8 cellular contexts compared by ENCODE assay signal in genomic region chr10:79346388-79347225, GRCh38. TPM values are rescaled to one million over a fixed set of nuclear protein-coding genes. Genes with fewer than 3 reads are reported as not detected.
A peak's percentile ranks its signal among the peaks of the same experiment; 100 is the strongest.
DNase-seq lines count a peak whose midpoint lies in the region; ATAC-seq and TF ChIP-seq lines count a peak whose summit lies in the region.

No MANE protein-coding gene starts in this region.

- intact Hi-C loops in dendritic cell treated with granulocyte-macrophage colony-stimulating factor and Interleukin-4, amounts not matched to agents 40 ng/mL and 50 ng/mL, for 4 days (cut with micrococcal nuclease): loop anchor here (2.0 kb wide), 1 partner anchor 52 kb away; no protein-coding TSS in a partner anchor

- H3K36me3 Mint-ChIP-seq in dendritic cell treated with granulocyte-macrophage colony-stimulating factor and Interleukin-4, amounts not matched to agents 40 ng/mL and 50 ng/mL, for 4 days (ENCODE audit: low read depth): peaks cover 42% of the 10 kb centered on the region
- H3K36me3 Mint-ChIP-seq in osteocyte (ENCODE audit: unreplicated experiment): peaks cover 7% of the 10 kb centered on the region

- H3K4me3 Mint-ChIP-seq in dendritic cell treated with granulocyte-macrophage colony-stimulating factor and Interleukin-4, amounts not matched to agents 40 ng/mL and 50 ng/mL, for 4 days: no peak overlapping the region
- no peak overlapping the region for H3K4me3 Mint-ChIP-seq in osteocyte (ENCODE audit: unreplicated experiment)

- peaks cover 3% of the 10 kb centered on the region for H3K27me3 Mint-ChIP-seq in dendritic cell treated with granulocyte-macrophage colony-stimulating factor and Interleukin-4, amounts not matched to agents 40 ng/mL and 50 ng/mL, for 4 days
- H3K27me3 Mint-ChIP-seq in osteocyte (ENCODE audit: unreplicated experiment): no peaks in the 10 kb centered on the region

- H3K4me1 Mint-ChIP-seq in dendritic cell treated with granulocyte-macrophage colony-stimulating factor and Interleukin-4, amounts not matched to agents 40 ng/mL and 50 ng/mL, for 4 days (ENCODE audit: low read depth): peaks cover 79% of the 10 kb centered on the region
- peaks cover 20% of the 10 kb centered on the region for H3K4me1 Mint-ChIP-seq in osteocyte (ENCODE audit: unreplicated experiment)

- H3K9me3 Mint-ChIP-seq in dendritic cell treated with granulocyte-macrophage colony-stimulating factor and Interleukin-4, amounts not matched to agents 40 ng/mL and 50 ng/mL, for 4 days: no peaks in the 10 kb centered on the region
- no peaks in the 10 kb centered on the region for H3K9me3 Mint-ChIP-seq in osteocyte (ENCODE audit: unreplicated experiment)

- no peak for TF ChIP-seq CTCF in osteocyte (IDR thresholded peaks at IDR 0.05)

- ATAC-seq in GM18519 (IDR thresholded peaks at IDR 0.05; ENCODE audit: low FRiP score, unreplicated experiment): peak; percentile 5
- no peak for ATAC-seq in HG03571 (IDR thresholded peaks at IDR 0.05; ENCODE audit: unreplicated experiment)
- no peak for ATAC-seq in GM18511 (IDR thresholded peaks at IDR 0.05; ENCODE audit: unreplicated experiment)

- DNase-seq in NCI-H146 treated with DMSO at 0.1 percent for 48 hours (lab: John Stamatoyannopoulos, UW; ENCODE audit: unreplicated experiment) (peak; percentile 60), osteocyte (ENCODE audit: extremely low spot score, unreplicated experiment) (peak; percentile 67), C1 segment of cervical spinal cord (lab: John Stamatoyannopoulos, UW) (no peak)
- DNase-seq in effector CD8-positive, alpha-beta T cell (lab: John Stamatoyannopoulos, UW): no peak

- H3K27ac Mint-ChIP-seq in dendritic cell treated with granulocyte-macrophage colony-stimulating factor and Interleukin-4, amounts not matched to agents 40 ng/mL and 50 ng/mL, for 4 days: peak overlapping the region; percentile 95
- H3K27ac Mint-ChIP-seq in osteocyte (ENCODE audit: unreplicated experiment): no peak overlapping the region

RNA-seq across cellular contexts. Expression of gene PPIF, which starts 0.7 kb away (rescaled TPM):
- 17.0 and 20.7 TPM in 2 replicates for total RNA-seq in osteocyte

Comparison
In these comparisons a context has a peak if more than half of its experiments do, and no peak if none do; other contexts are left out.
1. DNase-seq: peak in NCI-H146 treated with DMSO at 0.1 percent for 48 hours (single experiment) and osteocyte (single experiment); none in C1 segment of cervical spinal cord (0 of 14) and effector CD8-positive, alpha-beta T cell (single experiment).